Comparison of ENCODE assay signal across 31 cellular contexts in the genomic region with DNA sequence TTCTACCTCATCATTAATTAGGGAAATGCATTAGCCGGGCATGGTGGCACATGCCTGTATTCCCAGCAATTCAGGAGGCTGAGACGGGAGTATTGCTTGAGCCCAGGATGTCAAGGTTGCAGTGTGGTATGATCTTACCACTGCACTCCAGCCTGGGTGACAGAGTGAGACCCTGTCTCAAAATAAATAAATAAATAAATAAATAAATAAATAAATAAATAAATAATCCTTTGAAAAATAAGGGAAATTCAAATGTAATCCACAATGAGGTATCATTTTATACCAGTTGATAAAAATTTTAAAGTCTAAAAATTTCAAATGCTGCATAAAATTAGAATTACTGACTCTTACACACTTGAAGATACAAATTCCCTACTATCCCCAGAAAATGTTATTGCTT.
"Had no signal": no experiment of that assay in that cellular context is flagged by ENCODE, and none has a peak within 500 bp of the region (broad histone marks: within the 10 kb centered on the region; RNA-seq: fewer than 3 reads in every experiment).

No MANE protein-coding gene starts in this region.

- H3K36me3 ChIP-seq: adrenal gland, ascending aorta, brain microvascular endothelial cell, breast epithelium, cardiac muscle cell had no signal

- FAIRE-seq: bronchial epithelial cell had no signal

- H3K27me3 ChIP-seq: adrenal gland, ascending aorta, body of pancreas, brain microvascular endothelial cell, breast epithelium, cardiac muscle cell had no signal

- H3K9me3 ChIP-seq: adrenal gland, ascending aorta, body of pancreas had no signal

- DNase-seq: activated effector memory CD4-positive, alpha-beta T cell treated with anti-CD3 and anti-CD28 coated beads, Interleukin-2, amount 50 U/mL, for 16 hours; activated effector memory CD4-positive, alpha-beta T cell treated with Interleukin-2 at 50 U/mL for 16 hours; activated gamma-delta T cell; activated gamma-delta T cell treated with Interleukin-2 at 50 U/mL for 16 hours; activated naive CD4-positive, alpha-beta T cell; activated naive CD4-positive, alpha-beta T cell treated with anti-CD3 and anti-CD28 coated beads for 36 hours; activated naive CD4-positive, alpha-beta T cell treated with anti-CD3 and anti-CD28 coated beads, Interleukin-2, amount 10 ng/mL, durations not matched to agents 7 days and 5 days; activated naive CD4-positive, alpha-beta T cell treated with anti-CD3 and anti-CD28 coated beads, Interleukin-2, amount 50 U/mL, for 16 hours; activated naive CD4-positive, alpha-beta T cell treated with Interleukin-2 at 50 U/mL for 16 hours; activated naive CD8-positive, alpha-beta T cell treated with anti-CD3 and anti-CD28 coated beads for 36 hours; activated naive CD8-positive, alpha-beta T cell treated with anti-CD3 and anti-CD28 coated beads, Interleukin-2, amount 10 ng/mL, durations not matched to agents 7 days and 5 days; activated naive CD8-positive, alpha-beta T cell treated with anti-CD3 and anti-CD28 coated beads, Interleukin-2, amount 50 U/mL, for 24 hours; activated T-cell treated with anti-CD3 and anti-CD28 coated beads, Interleukin-2, amount 50 U/mL, for 24 hours; activated T-cell treated with anti-CD3 and anti-CD28 coated beads, Interleukin-2, amount 50 U/mL, for 4 hours; activated T-cell treated with anti-CD3 and anti-CD28 coated beads, Interleukin-2, amount 50 U/mL, for 48 hours; activated T-cell treated with anti-CD3 and anti-CD28 coated beads, Interleukin-2, amount 50 U/mL, for 72 hours; adrenal gland; amniotic stem cell; amygdala; anterior cingulate cortex; aorta; body of pancreas; brain microvascular endothelial cell; caudate nucleus; cerebellar nuclear complex had no signal

- H3K27ac ChIP-seq: adrenal gland, ascending aorta, body of pancreas, brain microvascular endothelial cell, breast epithelium, cardiac muscle cell had no signal

- H3K4me1 ChIP-seq: ascending aorta, breast epithelium had no signal

- ATAC-seq: activated naive CD4-positive, alpha-beta T cell treated with anti-CD3 and anti-CD28 coated beads, Interleukin-2, amount 50 U/mL, for 72 hours; activated naive CD8-positive, alpha-beta T cell treated with anti-CD3 and anti-CD28 coated beads, Interleukin-2, amount 50 U/mL, for 24 hours; activated T-cell treated with anti-CD3 and anti-CD28 coated beads, Interleukin-2, amount 50 U/mL, for 4 hours; activated T-cell treated with anti-CD3 and anti-CD28 coated beads, Interleukin-2, amount 50 U/mL, for 72 hours; activated T-helper 17 cell treated with anti-CD3 and anti-CD28 coated beads, Interleukin-2, amount 50 U/mL, for 72 hours; body of pancreas had no signal

- H3K4me3 ChIP-seq: adrenal gland, ascending aorta, body of pancreas, breast epithelium, cardiac muscle cell had no signal
